In genomic region chr15:78764340-78765153, GRCh38 we compare ENCODE assay signal across 9 cellular contexts. TPM values are rescaled to one million over a fixed set of nuclear protein-coding genes. Genes with fewer than 3 reads are reported as not detected.
DNase-seq lines count a peak whose midpoint lies in the region; ATAC-seq and TF ChIP-seq lines count a peak whose summit lies in the region.
"Not testable (repeated sequence)": the region's sequence is repeated elsewhere in the genome, so short reads cannot be mapped to it uniquely, and the experiment has no call there.
"Had no signal": no experiment of that assay in that cellular context is flagged by ENCODE, and none has a peak within 500 bp of the region (broad histone marks: within the 10 kb centered on the region; RNA-seq: fewer than 3 reads in every experiment).

No MANE protein-coding gene starts in this region.

- H3K27me3 Mint-ChIP-seq in endodermal cell (ENCODE audit: insufficient read depth); stimulated activated memory B cell treated with anti-CD40 and anti-IgM and Interleukin-4, amounts not matched to agents 10 μg/mL and 1 μg/mL and 100 μg/mL, for 72 hours: not testable (repeated sequence)

- not testable (repeated sequence) for H3K4me1 Mint-ChIP-seq in endodermal cell
- peaks cover 56% of the 10 kb centered on the region for H3K4me1 Mint-ChIP-seq in stimulated activated memory B cell treated with anti-CD40 and anti-IgM and Interleukin-4, amounts not matched to agents 10 μg/mL and 1 μg/mL and 100 μg/mL, for 72 hours

- not testable (repeated sequence) for H3K9me3 ChIP-seq in BLaER1 treated with 17β-estradiol and CSF1 and Interleukin-3, amounts not matched to agents 10 nM and 100 nM (replicated peaks in 1 of 11); OCI-LY7 (ENCODE audit: low read length); endodermal cell (ENCODE audit: control insufficient read depth, low read length); lower lobe of right lung; osteoblast (ENCODE audit: low read depth, low read length)

- H3K4me2 ChIP-seq in BLaER1 treated with 17β-estradiol and CSF1 and Interleukin-3, amounts not matched to agents 10 nM and 100 nM = peak overlapping the region; percentile 75 to 99 (median 94)
- H3K4me2 ChIP-seq in OCI-LY7 (ENCODE audit: low read length); osteoblast (ENCODE audit: insufficient read depth, low read length): not testable (repeated sequence)

- H3K4me1 ChIP-seq in BLaER1 treated with 17β-estradiol and CSF1 and Interleukin-3, amounts not matched to agents 10 nM and 100 nM = peaks cover 57 to 99% (median 91%) of the 10 kb centered on the region in 10 experiments
- H3K4me1 ChIP-seq in OCI-LY7 (ENCODE audit: insufficient read depth, low read length, poor library complexity, severe bottlenecking) (peaks cover 47% of the 10 kb centered on the region), lower lobe of right lung (peaks cover 16% of the 10 kb centered on the region)
- not testable (repeated sequence) for H3K4me1 ChIP-seq in endodermal cell (ENCODE audit: control insufficient read depth, insufficient read depth, low read length); osteoblast (ENCODE audit: insufficient read depth, low read length)

- not testable (repeated sequence) for H3K4me3 Mint-ChIP-seq in endodermal cell; stimulated activated memory B cell treated with anti-CD40 and anti-IgM and Interleukin-4, amounts not matched to agents 10 μg/mL and 1 μg/mL and 100 μg/mL, for 72 hours

- not testable (repeated sequence) for H3K79me2 ChIP-seq in OCI-LY7 (ENCODE audit: insufficient read depth, low read depth, low read length); osteoblast (ENCODE audit: insufficient read depth, low read length)

- 90 to 95% methylated on average over 4 to 27 of the region's 28 CpGs for WGBS in endodermal cell (ENCODE audit: insufficient coverage in 1 of 2, insufficient read length in 1 of 2), 2 experiments

- 0 out of 2 replicates have a peak, but pooled peaks have one; percentile 15 for TF ChIP-seq CTCF in OCI-LY7 (conservative IDR thresholded peaks at IDR 0.05; ENCODE audit: low read length)
- not testable (repeated sequence) for TF ChIP-seq CTCF in endodermal cell (conservative IDR thresholded peaks at IDR 0.05); lower lobe of right lung (IDR thresholded peaks at IDR 0.05); osteoblast (IDR thresholded peaks at IDR 0.05; ENCODE audit: extremely low read depth, low read depth, low read length)

- peak overlapping the region in 6 of 10 experiments; percentile 37 to 48 (median 44); a peak in 8 of 20 replicates for H3K4me3 ChIP-seq in BLaER1 treated with 17β-estradiol and CSF1 and Interleukin-3, amounts not matched to agents 10 nM and 100 nM
- not testable (repeated sequence) for H3K4me3 ChIP-seq in OCI-LY7 (ENCODE audit: low read depth, low read length, poor library complexity, severe bottlenecking); endodermal cell (ENCODE audit: low read length); lower lobe of right lung; osteoblast (ENCODE audit: insufficient read depth, low read length)

- H3K36me3 ChIP-seq in BLaER1 treated with 17β-estradiol and CSF1 and Interleukin-3, amounts not matched to agents 10 nM and 100 nM; OCI-LY7 (ENCODE audit: insufficient read depth, low read length); endodermal cell (ENCODE audit: control insufficient read depth, insufficient read depth, low read length); lower lobe of right lung; osteoblast (ENCODE audit: insufficient read depth, low read length): not testable (repeated sequence)

- H3K36me3 Mint-ChIP-seq in endodermal cell (ENCODE audit: low read depth); stimulated activated memory B cell treated with anti-CD40 and anti-IgM and Interleukin-4, amounts not matched to agents 10 μg/mL and 1 μg/mL and 100 μg/mL, for 72 hours: not testable (repeated sequence)

- peak overlapping the region in 8 of 11 experiments; percentile 62 to 98 (median 91); a peak in 15 of 22 replicates for H3K27ac ChIP-seq in BLaER1 treated with 17β-estradiol and CSF1 and Interleukin-3, amounts not matched to agents 10 nM and 100 nM
- H3K27ac ChIP-seq in OCI-LY7 (ENCODE audit: low read depth, low read length, poor library complexity, severe bottlenecking); lower lobe of right lung; osteoblast (ENCODE audit: low read depth, low read length): not testable (repeated sequence)
- H3K27ac ChIP-seq in endodermal cell (ENCODE audit: low read depth, low read length) = peak overlapping the region; percentile 10

- DNase-seq in HT-29 (ENCODE audit: low spot score) (peak; percentile 56), left ventricle myocardium superior (peak; percentile 44), lower lobe of right lung (peak; percentile 31), osteoblast (ENCODE audit: insufficient read length, low spot score, missing footprints) (peak; percentile 53)
- not testable (repeated sequence) for DNase-seq in OCI-LY7 (ENCODE audit: low spot score); endodermal cell

- intact Hi-C loops in OCI-LY7 (cut with micrococcal nuclease; ENCODE audit: unreplicated experiment); left ventricle myocardium superior (cut with micrococcal nuclease); lower lobe of right lung (cut with DNase I): not testable (repeated sequence)

- not testable (repeated sequence) for H3K9me3 Mint-ChIP-seq in endodermal cell; stimulated activated memory B cell treated with anti-CD40 and anti-IgM and Interleukin-4, amounts not matched to agents 10 μg/mL and 1 μg/mL and 100 μg/mL, for 72 hours

- not testable (repeated sequence) for H2AFZ ChIP-seq in OCI-LY7 (ENCODE audit: low read length); osteoblast (ENCODE audit: low read length)

- H3K27ac Mint-ChIP-seq in endodermal cell = not testable (repeated sequence)
- peak overlapping the region; percentile 64 for H3K27ac Mint-ChIP-seq in stimulated activated memory B cell treated with anti-CD40 and anti-IgM and Interleukin-4, amounts not matched to agents 10 μg/mL and 1 μg/mL and 100 μg/mL, for 72 hours

- ATAC-seq in left ventricle myocardium superior; lower lobe of right lung; stimulated activated memory B cell treated with anti-CD40 and anti-IgM and Interleukin-4, amounts not matched to agents 10 μg/mL and 1 μg/mL and 100 μg/mL, for 72 hours: not testable (repeated sequence)

- H3K9me2 ChIP-seq in OCI-LY7 (ENCODE audit: insufficient read depth, low read length) = not testable (repeated sequence)

- not testable (repeated sequence) for BruUV-seq in OCI-LY7 (replicated peaks; lab: Mats Ljungman, UMichigan)

- not testable (repeated sequence) for H4K20me1 ChIP-seq in BLaER1 treated with 17β-estradiol and CSF1 and Interleukin-3, amounts not matched to agents 10 nM and 100 nM; OCI-LY7 (ENCODE audit: insufficient read depth, low read length); osteoblast (ENCODE audit: insufficient read depth, low read length)

- CTCF ChIA-PET in OCI-LY7 (lab: Charles Lee; ENCODE audit: unreplicated experiment) = not testable (repeated sequence)

- H3K27me3 ChIP-seq in BLaER1 treated with 17β-estradiol and CSF1 and Interleukin-3, amounts not matched to agents 10 nM and 100 nM = peaks cover 0 to 12% (median 0%) of the 10 kb centered on the region in 11 experiments; a peak in 2 of 22 replicates
- H3K27me3 ChIP-seq in endodermal cell (ENCODE audit: control insufficient read depth, insufficient read depth, low read length, poor library complexity, severe bottlenecking); lower lobe of right lung (ENCODE audit: low read depth); osteoblast (ENCODE audit: insufficient read depth, low read length): not testable (repeated sequence)

- H3K9ac ChIP-seq in BLaER1 treated with 17β-estradiol and CSF1 and Interleukin-3, amounts not matched to agents 10 nM and 100 nM = peak overlapping the region; percentile 29 to 85 (median 71); a peak in 19 of 22 replicates
- not testable (repeated sequence) for H3K9ac ChIP-seq in endodermal cell (ENCODE audit: extremely low read depth, low read length, poor library complexity, severe bottlenecking)

- POLR2A ChIA-PET in OCI-LY7 (lab: Charles Lee) = not testable (repeated sequence)

RNA-seq across cellular contexts. Expression of gene ADAMTS7, which starts 46.7 kb away (rescaled TPM):
- 0.50 and 0.69 TPM in 2 replicates for total RNA-seq in HT-29 (2014; rRNA removed; shearing (Covaris generic))
- 0.13 and 0.19 TPM in 2 replicates for total RNA-seq in OCI-LY7 (2014; rRNA removed; shearing (Covaris generic))
- total RNA-seq in OCI-LY7 (2022) (0.08 and 0.11 TPM in 2 replicates), endodermal cell (10 to 100 TPM; 55.8 to 67.1 TPM), left ventricle myocardium superior (37.9 TPM), lower lobe of right lung (5.3 TPM), osteoblast (32.4 and 34.0 TPM in 2 replicates)
- 58.8 TPM for polyA plus RNA-seq in endodermal cell (2013, experiment 1 of 2)
- 53.4 TPM for polyA plus RNA-seq in endodermal cell (2013, experiment 2 of 2)
- total RNA-seq: CD4-positive, CD25-positive, alpha-beta regulatory T cell had no signal
- polyA plus RNA-seq: CD4-positive, CD25-positive, alpha-beta regulatory T cell had no signal
